In the genomic region with DNA sequence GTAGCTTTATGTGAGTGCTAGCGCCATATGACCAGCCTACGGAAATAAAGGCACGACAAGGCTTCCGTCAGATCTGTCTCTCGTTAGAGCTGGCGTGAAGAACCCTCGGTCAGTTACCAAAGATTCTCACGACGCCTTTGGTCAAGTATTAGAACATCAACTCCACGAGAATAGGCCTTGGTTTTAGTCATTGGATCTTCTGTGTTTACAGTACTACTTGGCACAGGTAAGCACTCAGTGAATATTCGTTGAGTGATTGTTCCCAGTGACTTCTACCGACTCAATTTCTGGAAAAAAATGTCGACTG, we compare ENCODE assay signal across 1 cellular context.
TF ChIP-seq lines count a peak whose summit lies in the region.

No MANE protein-coding gene starts in this region.

TF ChIP-seq in WTC11, 78 proteins besides CTCF, POLR2A, EP300 and RAD21 (continued from another document):
- TF ChIP-seq CDX4 (CRISPR knock-in tag; IDR thresholded peaks at IDR 0.05; ENCODE audit: borderline replicate concordance), result no peak
- TF ChIP-seq MAX (CRISPR knock-in tag; IDR thresholded peaks at IDR 0.05), result no peak
TF ChIP-seq in WTC11: peak in this region for 2.
